Comparison of ENCODE assay signal across 1 cellular context in the genomic region with DNA sequence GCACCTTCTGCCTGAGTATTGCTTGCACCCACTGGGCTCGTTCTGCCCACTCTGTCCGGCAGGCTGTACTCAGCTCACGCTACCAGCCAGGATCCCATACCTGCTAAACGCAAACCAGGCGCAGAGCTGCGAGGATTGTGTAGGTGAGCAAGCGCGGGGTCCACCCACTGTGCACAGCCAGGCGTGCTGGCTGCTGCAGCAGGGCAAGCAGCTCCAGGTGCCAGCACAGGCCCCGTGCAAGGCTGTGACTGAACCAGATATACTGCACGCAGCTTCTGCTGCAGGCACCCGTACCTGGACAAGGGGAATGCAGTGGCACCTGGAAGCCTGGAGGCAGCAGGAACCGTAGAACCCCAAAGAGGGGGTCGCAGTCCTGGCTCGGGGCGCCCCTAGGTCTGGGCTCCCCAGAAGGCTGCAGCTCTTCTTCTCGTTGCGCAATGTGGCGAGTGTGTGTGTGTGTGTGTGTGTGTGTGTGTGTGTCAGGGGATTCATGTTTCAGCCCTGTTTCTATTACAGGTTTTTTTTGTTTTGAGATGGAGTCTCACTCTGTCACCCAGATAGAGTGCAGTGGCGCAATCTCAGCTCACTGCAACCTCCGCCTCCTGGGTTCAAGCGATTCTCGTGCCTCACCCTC.
TF ChIP-seq lines count a peak whose summit lies in the region.

No MANE protein-coding gene starts in this region.

TF ChIP-seq in HepG2, 621 proteins besides CTCF, POLR2A, EP300 and RAD21 (continued from another document):
- TF ChIP-seq, protein P1, sequence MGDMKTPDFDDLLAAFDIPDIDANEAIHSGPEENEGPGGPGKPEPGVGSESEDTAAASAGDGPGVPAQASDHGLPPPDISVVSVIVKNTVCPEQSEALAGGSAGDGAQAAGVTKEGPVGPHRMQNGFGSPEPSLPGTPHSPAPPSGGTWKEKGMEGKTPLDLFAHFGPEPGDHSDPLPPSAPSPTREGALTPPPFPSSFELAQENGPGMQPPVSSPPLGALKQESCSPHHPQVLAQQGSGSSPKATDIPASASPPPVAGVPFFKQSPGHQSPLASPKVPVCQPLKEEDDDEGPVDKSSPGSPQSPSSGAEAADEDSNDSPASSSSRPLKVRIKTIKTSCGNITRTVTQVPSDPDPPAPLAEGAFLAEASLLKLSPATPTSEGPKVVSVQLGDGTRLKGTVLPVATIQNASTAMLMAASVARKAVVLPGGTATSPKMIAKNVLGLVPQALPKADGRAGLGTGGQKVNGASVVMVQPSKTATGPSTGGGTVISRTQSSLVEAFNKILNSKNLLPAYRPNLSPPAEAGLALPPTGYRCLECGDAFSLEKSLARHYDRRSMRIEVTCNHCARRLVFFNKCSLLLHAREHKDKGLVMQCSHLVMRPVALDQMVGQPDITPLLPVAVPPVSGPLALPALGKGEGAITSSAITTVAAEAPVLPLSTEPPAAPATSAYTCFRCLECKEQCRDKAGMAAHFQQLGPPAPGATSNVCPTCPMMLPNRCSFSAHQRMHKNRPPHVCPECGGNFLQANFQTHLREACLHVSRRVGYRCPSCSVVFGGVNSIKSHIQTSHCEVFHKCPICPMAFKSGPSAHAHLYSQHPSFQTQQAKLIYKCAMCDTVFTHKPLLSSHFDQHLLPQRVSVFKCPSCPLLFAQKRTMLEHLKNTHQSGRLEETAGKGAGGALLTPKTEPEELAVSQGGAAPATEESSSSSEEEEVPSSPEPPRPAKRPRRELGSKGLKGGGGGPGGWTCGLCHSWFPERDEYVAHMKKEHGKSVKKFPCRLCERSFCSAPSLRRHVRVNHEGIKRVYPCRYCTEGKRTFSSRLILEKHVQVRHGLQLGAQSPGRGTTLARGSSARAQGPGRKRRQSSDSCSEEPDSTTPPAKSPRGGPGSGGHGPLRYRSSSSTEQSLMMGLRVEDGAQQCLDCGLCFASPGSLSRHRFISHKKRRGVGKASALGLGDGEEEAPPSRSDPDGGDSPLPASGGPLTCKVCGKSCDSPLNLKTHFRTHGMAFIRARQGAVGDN (CRISPR knock-in tag; IDR thresholded peaks at IDR 0.05), result peak; percentile 41
- no peak for TF ChIP-seq ZNF713 (CRISPR knock-in tag; IDR thresholded peaks at IDR 0.05)
- TF ChIP-seq CREB1 (IDR thresholded peaks at IDR 0.05), result no peak
- TF ChIP-seq CREB1 (CRISPR knock-in tag; IDR thresholded peaks at IDR 0.05), result no peak
- TF ChIP-seq, protein P2, sequence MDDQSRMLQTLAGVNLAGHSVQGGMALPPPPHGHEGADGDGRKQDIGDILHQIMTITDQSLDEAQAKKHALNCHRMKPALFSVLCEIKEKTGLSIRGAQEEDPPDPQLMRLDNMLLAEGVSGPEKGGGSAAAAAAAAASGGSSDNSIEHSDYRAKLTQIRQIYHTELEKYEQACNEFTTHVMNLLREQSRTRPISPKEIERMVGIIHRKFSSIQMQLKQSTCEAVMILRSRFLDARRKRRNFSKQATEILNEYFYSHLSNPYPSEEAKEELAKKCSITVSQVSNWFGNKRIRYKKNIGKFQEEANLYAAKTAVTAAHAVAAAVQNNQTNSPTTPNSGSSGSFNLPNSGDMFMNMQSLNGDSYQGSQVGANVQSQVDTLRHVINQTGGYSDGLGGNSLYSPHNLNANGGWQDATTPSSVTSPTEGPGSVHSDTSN (CRISPR knock-in tag; IDR thresholded peaks at IDR 0.05; ENCODE audit: borderline replicate concordance), result no peak
- TF ChIP-seq, protein P3, sequence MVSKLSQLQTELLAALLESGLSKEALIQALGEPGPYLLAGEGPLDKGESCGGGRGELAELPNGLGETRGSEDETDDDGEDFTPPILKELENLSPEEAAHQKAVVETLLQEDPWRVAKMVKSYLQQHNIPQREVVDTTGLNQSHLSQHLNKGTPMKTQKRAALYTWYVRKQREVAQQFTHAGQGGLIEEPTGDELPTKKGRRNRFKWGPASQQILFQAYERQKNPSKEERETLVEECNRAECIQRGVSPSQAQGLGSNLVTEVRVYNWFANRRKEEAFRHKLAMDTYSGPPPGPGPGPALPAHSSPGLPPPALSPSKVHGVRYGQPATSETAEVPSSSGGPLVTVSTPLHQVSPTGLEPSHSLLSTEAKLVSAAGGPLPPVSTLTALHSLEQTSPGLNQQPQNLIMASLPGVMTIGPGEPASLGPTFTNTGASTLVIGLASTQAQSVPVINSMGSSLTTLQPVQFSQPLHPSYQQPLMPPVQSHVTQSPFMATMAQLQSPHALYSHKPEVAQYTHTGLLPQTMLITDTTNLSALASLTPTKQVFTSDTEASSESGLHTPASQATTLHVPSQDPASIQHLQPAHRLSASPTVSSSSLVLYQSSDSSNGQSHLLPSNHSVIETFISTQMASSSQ (IDR thresholded peaks at IDR 0.05; ENCODE audit: low read depth), result no peak
- TF ChIP-seq, protein P3 (CRISPR knock-in tag; IDR thresholded peaks at IDR 0.05; ENCODE audit: borderline replicate concordance), result no peak
- TF ChIP-seq HNRNPL (IDR thresholded peaks at IDR 0.05; ENCODE audit: low read depth, low read length), result 0 out of 2 replicates have a peak, but pooled peaks have one; percentile 39
- TF ChIP-seq PRMT3 (CRISPR knock-in tag; IDR thresholded peaks at IDR 0.05; ENCODE audit: borderline replicate concordance, low read depth), result no peak
- TF ChIP-seq ZNF430 (CRISPR knock-in tag; IDR thresholded peaks at IDR 0.05), result no peak
- no peak for TF ChIP-seq ZNF788 (CRISPR knock-in tag; IDR thresholded peaks at IDR 0.05; ENCODE audit: borderline replicate concordance)
TF ChIP-seq in HepG2: peak in this region for 18.
